In the genomic region with DNA sequence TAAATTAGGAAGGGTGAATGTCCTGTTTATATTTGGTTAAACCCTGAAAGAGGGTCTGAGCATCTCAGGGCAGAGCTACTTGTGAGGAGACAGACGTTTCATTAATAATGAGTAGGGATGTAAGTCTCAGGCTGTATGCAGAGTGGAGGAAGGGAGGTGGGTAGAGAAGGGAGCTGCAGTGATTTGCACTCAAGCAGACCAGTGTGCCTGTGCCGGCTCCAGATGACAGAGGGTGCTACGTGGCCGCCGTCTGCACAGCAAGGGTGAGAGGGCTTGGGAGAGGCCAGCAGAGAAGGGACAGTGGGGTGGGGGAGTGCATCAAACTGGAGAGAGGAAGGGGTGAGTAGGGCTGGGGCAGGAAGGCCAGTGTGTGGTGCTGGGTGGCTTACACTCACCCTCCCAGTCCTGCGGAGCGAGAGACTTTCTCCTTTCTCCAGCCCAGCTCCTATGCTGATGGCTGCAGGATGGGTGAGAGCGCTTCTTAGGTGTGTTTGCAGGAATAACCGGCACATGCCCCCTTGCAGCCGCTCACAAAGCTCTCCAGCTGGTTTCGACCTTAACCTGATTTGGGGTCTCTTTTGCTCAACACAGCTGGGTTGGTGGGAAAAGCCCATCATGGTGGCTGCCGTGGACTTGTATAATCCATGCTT, we compare ENCODE assay signal across 18 cellular contexts.
DNase-seq lines count a peak whose midpoint lies in the region; ATAC-seq and TF ChIP-seq lines count a peak whose summit lies in the region.
"Had no signal": no experiment of that assay in that cellular context is flagged by ENCODE, and none has a peak within 500 bp of the region (broad histone marks: within the 10 kb centered on the region; RNA-seq: fewer than 3 reads in every experiment).

No MANE protein-coding gene starts in this region.

- H3K4me1 Mint-ChIP-seq in glutamatergic neuron (ENCODE audit: low read depth, unreplicated experiment): peaks cover 16% of the 10 kb centered on the region

- DNase-seq in activated effector memory CD4-positive, alpha-beta T cell treated with anti-CD3 and anti-CD28 coated beads, Interleukin-2, amount 50 U/mL, for 16 hours: peak; percentile 43
- no peak for DNase-seq in activated effector memory CD4-positive, alpha-beta T cell treated with Interleukin-2 at 50 U/mL for 16 hours
- no peak for DNase-seq in glutamatergic neuron
- DNase-seq in posterior vena cava (ENCODE audit: low spot score): peak; percentile 58
- no peak for DNase-seq in midbrain (lab: John Stamatoyannopoulos, UW)
- no peak for DNase-seq in globus pallidus (ENCODE audit: low spot score)
- DNase-seq: BE2C, DMS153, DND-41, GOT3, NCI-H1092, NCI-H1417 treated with DMSO at 0.1 percent for 48 hours, NCI-H2081, NCI-H2227 treated with DMSO at 0.1 percent for 48 hours, RPMI8226, SHP77 treated with DMSO at 0.1 percent for 48 hours had no signal

- peaks cover 9% of the 10 kb centered on the region for H3K27me3 Mint-ChIP-seq in glutamatergic neuron (ENCODE audit: unreplicated experiment)

- H3K9me3 Mint-ChIP-seq in glutamatergic neuron (ENCODE audit: unreplicated experiment): peaks cover 2% of the 10 kb centered on the region

- H3K4me3 Mint-ChIP-seq in glutamatergic neuron (ENCODE audit: unreplicated experiment): no peak overlapping the region

- TF ChIP-seq CTCF in glutamatergic neuron (IDR thresholded peaks at IDR 0.05; ENCODE audit: partially characterized antibody, unreplicated experiment): no peak

- intact Hi-C loops in posterior vena cava (cut with DNase I): no loop called here

- H3K27ac Mint-ChIP-seq in glutamatergic neuron (ENCODE audit: unreplicated experiment): peak overlapping the region; percentile 2

- ATAC-seq in GM18867 (IDR thresholded peaks at IDR 0.05; ENCODE audit: unreplicated experiment) (no peak), GM19463 (IDR thresholded peaks at IDR 0.05; ENCODE audit: unreplicated experiment) (no peak)

- H3K36me3 Mint-ChIP-seq in glutamatergic neuron (ENCODE audit: unreplicated experiment): no peaks in the 10 kb centered on the region

Comparison
In these comparisons a context has a peak if more than half of its experiments do, and no peak if none do; other contexts are left out.
1. DNase-seq: peak in activated effector memory CD4-positive, alpha-beta T cell treated with anti-CD3 and anti-CD28 coated beads, Interleukin-2, amount 50 U/mL, for 16 hours (single experiment) and posterior vena cava (single experiment); none in activated effector memory CD4-positive, alpha-beta T cell treated with Interleukin-2 at 50 U/mL for 16 hours (single experiment), glutamatergic neuron (single experiment), midbrain (single experiment) and globus pallidus (single experiment).